Comparison of ENCODE assay signal across 14 cellular contexts in genomic region chr4:126242679-126243390, GRCh38.
DNase-seq lines count a peak whose midpoint lies in the region; ATAC-seq and TF ChIP-seq lines count a peak whose summit lies in the region.
"Had no signal": no experiment of that assay in that cellular context is flagged by ENCODE, and none has a peak within 500 bp of the region (broad histone marks: within the 10 kb centered on the region; RNA-seq: fewer than 3 reads in every experiment).

No MANE protein-coding gene starts in this region.

- H3K36me3 ChIP-seq in endodermal cell (ENCODE audit: control insufficient read depth, insufficient read depth, low read length) (no peaks in the 10 kb centered on the region), smooth muscle cell (ENCODE audit: low read depth) (no peaks in the 10 kb centered on the region)
- H3K36me3 ChIP-seq: BE2C had no signal

- no peaks in the 10 kb centered on the region for H3F3A ChIP-seq in smooth muscle cell (ENCODE audit: low read depth)

- DNase-seq in NCI-H446 (lab: John Stamatoyannopoulos, UW) (peak; percentile 41 to 75), endodermal cell (no peak), left ventricle myocardium superior (peak; percentile 56), smooth muscle cell (lab: John Stamatoyannopoulos, UW; ENCODE audit: unreplicated experiment) (no peak), germinal center (ENCODE audit: low spot score) (no peak)
- DNase-seq in activated CD4-positive, alpha-beta T cell treated with anti-CD3 and anti-CD28 coated beads, Interleukin-2, amount 50 U/mL, for 48 hours, result no peak
- DNase-seq: activated CD4-positive, alpha-beta T cell treated with anti-CD3 and anti-CD28 coated beads, Interleukin-2, amount 50 U/mL, for 1 hour; activated naive CD4-positive, alpha-beta T cell treated with anti-CD3 and anti-CD28 coated beads, Interleukin-2, amount 10 ng/mL, durations not matched to agents 7 days and 5 days; activated T-cell treated with anti-CD3 and anti-CD28 coated beads for 4 hours; BE2C; naive thymus-derived CD4-positive, alpha-beta T cell; NCI-H1694 treated with DMSO at 0.1 percent for 48 hours; posterior cingulate gyrus had no signal

- H3K9ac ChIP-seq in endodermal cell (ENCODE audit: extremely low read depth, low read length, poor library complexity, severe bottlenecking) (no peak overlapping the region), smooth muscle cell (ENCODE audit: low read depth) (no peak overlapping the region)

- H2AFZ ChIP-seq in smooth muscle cell (ENCODE audit: low read depth), result peak overlapping the region; percentile 86

- ATAC-seq in left ventricle myocardium superior, result peak; percentile 97
- no peak for ATAC-seq in GM19351 (IDR thresholded peaks at IDR 0.05; ENCODE audit: unreplicated experiment)
- ATAC-seq: naive thymus-derived CD4-positive, alpha-beta T cell had no signal

- TF ChIP-seq CTCF in endodermal cell (conservative IDR thresholded peaks at IDR 0.05) (no peak), smooth muscle cell (IDR thresholded peaks at IDR 0.05; ENCODE audit: borderline replicate concordance, insufficient read depth, poor library complexity, severe bottlenecking) (no peak)

- peak overlapping the region; percentile 87 for H3K27ac ChIP-seq in endodermal cell (ENCODE audit: low read depth, low read length)
- H3K27ac ChIP-seq in smooth muscle cell (ENCODE audit: low read depth), result no peak overlapping the region

- H3K9me3 Mint-ChIP-seq in endodermal cell, result no peaks in the 10 kb centered on the region

- no peak overlapping the region for H3K4me2 ChIP-seq in smooth muscle cell

- H3K27ac Mint-ChIP-seq in endodermal cell, result no peak overlapping the region
- H3K27ac Mint-ChIP-seq: activated naive CD4-positive, alpha-beta T cell treated with anti-CD3 and anti-CD28 coated beads, Interleukin-2, amount 10 ng/mL, durations not matched to agents 7 days and 5 days; naive thymus-derived CD4-positive, alpha-beta T cell had no signal

- H3K4me3 ChIP-seq in endodermal cell (ENCODE audit: low read length) (no peak overlapping the region), smooth muscle cell (no peak overlapping the region)

- intact Hi-C loops in left ventricle myocardium superior (cut with micrococcal nuclease), result no loop called here

- whole genome bisulfite sequencing in endodermal cell (ENCODE audit: insufficient coverage in 1 of 2, insufficient read length in 1 of 2), 2 experiments, result 75 to 86% methylated on average over 5 to 7 of the region's 7 CpGs
- WGBS in smooth muscle cell (ENCODE audit: low lambda C conversion rate), result 54% methylated on average over 7 of the region's 7 CpGs

- no peaks in the 10 kb centered on the region for H4K20me1 ChIP-seq in smooth muscle cell (ENCODE audit: low read depth)

- no peaks in the 10 kb centered on the region for H3K36me3 Mint-ChIP-seq in endodermal cell (ENCODE audit: low read depth)
- H3K36me3 Mint-ChIP-seq: activated naive CD4-positive, alpha-beta T cell treated with anti-CD3 and anti-CD28 coated beads, Interleukin-2, amount 10 ng/mL, durations not matched to agents 7 days and 5 days; naive thymus-derived CD4-positive, alpha-beta T cell had no signal

- H3K79me2 ChIP-seq in smooth muscle cell (ENCODE audit: low read depth), result no peaks in the 10 kb centered on the region

- H3K4me3 Mint-ChIP-seq in endodermal cell, result no peak overlapping the region
- H3K4me3 Mint-ChIP-seq: activated naive CD4-positive, alpha-beta T cell treated with anti-CD3 and anti-CD28 coated beads, Interleukin-2, amount 10 ng/mL, durations not matched to agents 7 days and 5 days; naive thymus-derived CD4-positive, alpha-beta T cell had no signal

- no peaks in the 10 kb centered on the region for H3K9me3 ChIP-seq in endodermal cell (ENCODE audit: control insufficient read depth, low read length)
- no peaks in the 10 kb centered on the region for H3K9me3 ChIP-seq in smooth muscle cell (replicated peaks; ENCODE audit: low read depth)
- H3K9me3 ChIP-seq: BE2C had no signal

- H3K4me1 Mint-ChIP-seq in endodermal cell, result peaks cover 3% of the 10 kb centered on the region
- H3K4me1 Mint-ChIP-seq: activated naive CD4-positive, alpha-beta T cell treated with anti-CD3 and anti-CD28 coated beads, Interleukin-2, amount 10 ng/mL, durations not matched to agents 7 days and 5 days; naive thymus-derived CD4-positive, alpha-beta T cell had no signal

- no peaks in the 10 kb centered on the region for H3K27me3 Mint-ChIP-seq in endodermal cell (ENCODE audit: insufficient read depth)
- H3K27me3 Mint-ChIP-seq: activated naive CD4-positive, alpha-beta T cell treated with anti-CD3 and anti-CD28 coated beads, Interleukin-2, amount 10 ng/mL, durations not matched to agents 7 days and 5 days; naive thymus-derived CD4-positive, alpha-beta T cell had no signal

- H3K27me3 ChIP-seq in endodermal cell (ENCODE audit: control insufficient read depth, insufficient read depth, low read length, poor library complexity, severe bottlenecking) (no peaks in the 10 kb centered on the region), smooth muscle cell (ENCODE audit: low read depth) (no peaks in the 10 kb centered on the region)
- H3K27me3 ChIP-seq: BE2C had no signal

- H3K4me1 ChIP-seq in endodermal cell (ENCODE audit: control insufficient read depth, insufficient read depth, low read length), result no peaks in the 10 kb centered on the region
- no peaks in the 10 kb centered on the region for H3K4me1 ChIP-seq in smooth muscle cell (ENCODE audit: low read depth)

Comparison
In these comparisons a context has a peak if more than half of its experiments do, and no peak if none do; other contexts are left out.
1. DNase-seq: peak in NCI-H446 (2 of 2) and left ventricle myocardium superior (single experiment); none in endodermal cell (single experiment), smooth muscle cell (single experiment), germinal center (single experiment) and activated CD4-positive, alpha-beta T cell treated with anti-CD3 and anti-CD28 coated beads, Interleukin-2, amount 50 U/mL, for 48 hours (0 of 2).